9 cellular contexts compared by ENCODE assay signal in the genomic region with DNA sequence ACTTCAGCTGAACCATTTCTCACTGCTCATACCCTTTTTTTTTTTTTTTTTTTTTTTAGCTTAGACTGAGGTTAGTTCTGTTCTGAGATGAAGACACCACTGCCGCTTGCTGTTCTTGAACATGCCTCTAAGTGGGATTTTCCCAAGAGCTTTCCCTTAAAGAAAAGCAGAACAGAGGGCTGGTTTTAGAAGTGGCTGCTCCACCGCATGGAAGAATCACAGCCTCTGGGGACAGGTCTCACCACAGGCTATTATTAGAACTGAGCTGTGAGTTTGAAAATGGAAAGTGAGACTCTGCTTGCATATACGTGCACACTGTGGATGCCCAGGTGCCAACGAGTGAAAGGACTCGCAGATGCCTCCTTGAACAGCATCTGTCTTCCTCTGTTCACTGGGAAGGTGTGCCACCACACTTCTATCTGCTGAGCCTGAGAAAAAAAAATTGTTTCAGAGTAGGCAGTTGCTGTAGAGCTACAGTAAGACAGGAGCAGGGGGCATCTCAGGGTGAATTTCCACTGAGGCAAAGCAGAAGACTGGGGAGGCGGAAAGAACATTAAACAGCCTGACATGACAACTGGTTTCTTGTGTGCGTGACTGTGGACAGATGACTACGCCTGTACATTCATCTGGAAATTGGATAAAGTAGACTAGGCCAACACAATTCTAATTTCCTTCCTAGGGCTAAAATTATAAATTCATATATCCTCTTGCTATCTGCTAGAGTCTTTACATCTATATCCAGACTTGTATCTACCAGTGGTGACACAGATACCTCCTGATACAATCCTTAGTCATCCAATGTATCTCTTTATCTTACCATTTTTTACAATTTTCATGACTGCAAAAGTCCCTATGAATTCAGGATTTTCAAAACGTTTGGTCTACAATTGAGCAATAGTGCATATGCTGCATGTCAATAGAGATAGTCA.
DNase-seq lines count a peak whose midpoint lies in the region; ATAC-seq and TF ChIP-seq lines count a peak whose summit lies in the region.
"Had no signal": no experiment of that assay in that cellular context is flagged by ENCODE, and none has a peak within 500 bp of the region (broad histone marks: within the 10 kb centered on the region; RNA-seq: fewer than 3 reads in every experiment).

No MANE protein-coding gene starts in this region.

- H2BK12ac ChIP-seq in H9 (ENCODE audit: insufficient read length, low read depth, low read length) = no peak overlapping the region

- H2BK120ac ChIP-seq in H9 (ENCODE audit: low read depth, low read length, poor library complexity, severe bottlenecking) = no peak overlapping the region

- H3K4me3 Mint-ChIP-seq in activated naive CD4-positive, alpha-beta T cell treated with anti-CD3 and anti-CD28 coated beads for 36 hours = no peak overlapping the region
- H3K4me3 Mint-ChIP-seq in H9 = no peak overlapping the region
- H3K4me3 Mint-ChIP-seq in stimulated activated effector memory CD8-positive, alpha-beta T cell treated with anti-CD3 and anti-CD28 coated beads, Interleukin-12 subunit alpha, Interleukin-12 subunit beta, amount 100 ng/mL, for 72 hours = no peak overlapping the region
- H3K4me3 Mint-ChIP-seq: activated naive CD4-positive, alpha-beta T cell treated with anti-CD3 and anti-CD28 coated beads, Interleukin-2, amount 10 ng/mL, durations not matched to agents 7 days and 5 days had no signal

- no peaks in the 10 kb centered on the region for H3K79me2 ChIP-seq in H9 (ENCODE audit: insufficient read depth, low read length)

- H3K27ac ChIP-seq in H9 (ENCODE audit: insufficient read length, low read depth, low read length) = no peak overlapping the region

- no peak overlapping the region for H4K91ac ChIP-seq in H9 (ENCODE audit: insufficient read length, low read depth, low read length)

- CTCF ChIA-PET in activated naive CD4-positive, alpha-beta T cell treated with anti-CD3 and anti-CD28 coated beads for 36 hours (lab: Charles Lee) = interaction anchor here (0.6 to 1.1 kb wide), 3 partner anchors 13 to 328 kb away, joined by 3 to 6 read pairs (median 3); no protein-coding TSS in a partner anchor

- H3K27ac Mint-ChIP-seq in activated naive CD4-positive, alpha-beta T cell treated with anti-CD3 and anti-CD28 coated beads for 36 hours = peak overlapping the region; percentile 88
- no peak overlapping the region for H3K27ac Mint-ChIP-seq in H9
- H3K27ac Mint-ChIP-seq in stimulated activated effector memory CD8-positive, alpha-beta T cell treated with anti-CD3 and anti-CD28 coated beads, Interleukin-12 subunit alpha, Interleukin-12 subunit beta, amount 100 ng/mL, for 72 hours = peak overlapping the region; percentile 37
- H3K27ac Mint-ChIP-seq: activated naive CD4-positive, alpha-beta T cell treated with anti-CD3 and anti-CD28 coated beads, Interleukin-2, amount 10 ng/mL, durations not matched to agents 7 days and 5 days had no signal

- H3K4me1 Mint-ChIP-seq in activated naive CD4-positive, alpha-beta T cell treated with anti-CD3 and anti-CD28 coated beads for 36 hours (ENCODE audit: low read depth) = peaks cover 42% of the 10 kb centered on the region
- no peaks in the 10 kb centered on the region for H3K4me1 Mint-ChIP-seq in H9
- H3K4me1 Mint-ChIP-seq in stimulated activated effector memory CD8-positive, alpha-beta T cell treated with anti-CD3 and anti-CD28 coated beads, Interleukin-12 subunit alpha, Interleukin-12 subunit beta, amount 100 ng/mL, for 72 hours = no peaks in the 10 kb centered on the region
- H3K4me1 Mint-ChIP-seq: activated naive CD4-positive, alpha-beta T cell treated with anti-CD3 and anti-CD28 coated beads, Interleukin-2, amount 10 ng/mL, durations not matched to agents 7 days and 5 days had no signal

- H3K9me3 ChIP-seq in H9 (ENCODE audit: control insufficient read depth, low read depth, low read length) = no peaks in the 10 kb centered on the region

- H4K20me1 ChIP-seq in H9 (ENCODE audit: control insufficient read depth, insufficient read depth, insufficient read length) = no peaks in the 10 kb centered on the region

- H2BK20ac ChIP-seq in H9 (ENCODE audit: low read depth, low read length, poor library complexity, severe bottlenecking) = no peak overlapping the region

- H3T11ph ChIP-seq in H9 (ENCODE audit: low read length) = no peak overlapping the region

- H3K27me3 Mint-ChIP-seq in activated naive CD4-positive, alpha-beta T cell treated with anti-CD3 and anti-CD28 coated beads for 36 hours (ENCODE audit: low read depth) = no peaks in the 10 kb centered on the region
- H3K27me3 Mint-ChIP-seq in H9 (ENCODE audit: low read depth) = no peaks in the 10 kb centered on the region; the same call in 1 of the 2 replicates
- H3K27me3 Mint-ChIP-seq: activated naive CD4-positive, alpha-beta T cell treated with anti-CD3 and anti-CD28 coated beads, Interleukin-2, amount 10 ng/mL, durations not matched to agents 7 days and 5 days had no signal

- H3K18ac ChIP-seq in H9 (ENCODE audit: insufficient read length, low read depth, low read length) = no peak overlapping the region

- no peak overlapping the region for H2BK5ac ChIP-seq in H9 (ENCODE audit: insufficient read length, low read length)

- H3K27me3 ChIP-seq in H9 (ENCODE audit: insufficient read depth, low read length) = no peaks in the 10 kb centered on the region

- no peaks in the 10 kb centered on the region for H3K23me2 ChIP-seq in H9 (ENCODE audit: insufficient read length, low read depth, low read length, poor library complexity, severe bottlenecking)

- no peaks in the 10 kb centered on the region for H3K79me1 ChIP-seq in H9 (ENCODE audit: insufficient read depth, low read depth, low read length, poor library complexity, severe bottlenecking)

- peak; percentile 63 for DNase-seq in activated naive CD4-positive, alpha-beta T cell treated with anti-CD3 and anti-CD28 coated beads for 36 hours
- no peak for DNase-seq in activated naive CD4-positive, alpha-beta T cell treated with Interleukin-2 at 50 U/mL for 16 hours
- DNase-seq in H9 = no peak
- DNase-seq in stimulated activated effector memory CD8-positive, alpha-beta T cell treated with anti-CD3 and anti-CD28 coated beads, Interleukin-12 subunit alpha, Interleukin-12 subunit beta, amount 100 ng/mL, for 72 hours (ENCODE audit: low spot score in 2 of 2) = no peak
- no peak for DNase-seq in NCI-H1436 (lab: John Stamatoyannopoulos, UW)
- DNase-seq in activated gamma-delta T cell treated with Interleukin-2 at 50 U/mL for 16 hours = no peak
- no peak for DNase-seq in NAMALWA (ENCODE audit: low spot score)
- DNase-seq: activated naive CD4-positive, alpha-beta T cell treated with anti-CD3 and anti-CD28 coated beads, Interleukin-2, amount 10 ng/mL, durations not matched to agents 7 days and 5 days had no signal

- no peak overlapping the region for H3K9ac ChIP-seq in H9 (ENCODE audit: extremely low read depth, insufficient read length, low read length)

- no peaks in the 10 kb centered on the region for H3K9me3 Mint-ChIP-seq in activated naive CD4-positive, alpha-beta T cell treated with anti-CD3 and anti-CD28 coated beads for 36 hours
- H3K9me3 Mint-ChIP-seq in H9 = no peaks in the 10 kb centered on the region
- H3K9me3 Mint-ChIP-seq in stimulated activated effector memory CD8-positive, alpha-beta T cell treated with anti-CD3 and anti-CD28 coated beads, Interleukin-12 subunit alpha, Interleukin-12 subunit beta, amount 100 ng/mL, for 72 hours = peaks cover 9% of the 10 kb centered on the region
- H3K9me3 Mint-ChIP-seq: activated naive CD4-positive, alpha-beta T cell treated with anti-CD3 and anti-CD28 coated beads, Interleukin-2, amount 10 ng/mL, durations not matched to agents 7 days and 5 days had no signal

- no CpG with 5 or more reads among the region's 9 CpGs for WGBS in H9 (ENCODE audit: extremely low coverage, insufficient read length, low lambda C conversion rate)

- peak overlapping the region; percentile 16; the same call in 1 of the 2 replicates for H3K14ac ChIP-seq in H9 (ENCODE audit: insufficient read depth, low read length)

- no peak overlapping the region for H4K5ac ChIP-seq in H9 (ENCODE audit: insufficient read length, low read depth, low read length)

- H2AK5ac ChIP-seq in H9 (ENCODE audit: insufficient read length, low read length) = no peak overlapping the region

- intact Hi-C loops in activated naive CD4-positive, alpha-beta T cell treated with anti-CD3 and anti-CD28 coated beads for 36 hours (cut with micrococcal nuclease) = loop anchor here (1.0 kb wide), 5 partner anchors 34 to 330 kb away; no protein-coding TSS in a partner anchor

- H3K23ac ChIP-seq in H9 (ENCODE audit: insufficient read length, low read depth, low read length) = no peak overlapping the region

- H3K4me2 ChIP-seq in H9 (ENCODE audit: insufficient read depth, insufficient read length, low read length) = no peak overlapping the region

- H3K4ac ChIP-seq in H9 (ENCODE audit: low read depth, low read length) = no peak overlapping the region

- no peaks in the 10 kb centered on the region for H3K36me3 Mint-ChIP-seq in activated naive CD4-positive, alpha-beta T cell treated with anti-CD3 and anti-CD28 coated beads for 36 hours (ENCODE audit: low read depth)
- no peaks in the 10 kb centered on the region for H3K36me3 Mint-ChIP-seq in H9 (ENCODE audit: insufficient read depth in 1 of 3, low read depth in 3 of 3)
- no peaks in the 10 kb centered on the region for H3K36me3 Mint-ChIP-seq in stimulated activated effector memory CD8-positive, alpha-beta T cell treated with anti-CD3 and anti-CD28 coated beads, Interleukin-12 subunit alpha, Interleukin-12 subunit beta, amount 100 ng/mL, for 72 hours
- H3K36me3 Mint-ChIP-seq: activated naive CD4-positive, alpha-beta T cell treated with anti-CD3 and anti-CD28 coated beads, Interleukin-2, amount 10 ng/mL, durations not matched to agents 7 days and 5 days had no signal

- no peak overlapping the region for H2BK15ac ChIP-seq in H9 (ENCODE audit: low read depth, low read length)

- H2AFZ ChIP-seq in H9 (ENCODE audit: low read length) = no peak overlapping the region

- TF ChIP-seq CTCF in H9 (conservative IDR thresholded peaks at IDR 0.05) = no peak

- H3K56ac ChIP-seq in H9 (ENCODE audit: insufficient read length, low read depth, low read length) = no peak overlapping the region

- no peaks in the 10 kb centered on the region for H3K4me1 ChIP-seq in H9 (ENCODE audit: insufficient read depth, low read length)

- no peak overlapping the region for H4K8ac ChIP-seq in H9 (replicated peaks; ENCODE audit: insufficient read length, low read depth, low read length)

- peak; percentile 73 for ATAC-seq in HG03565 (IDR thresholded peaks at IDR 0.05; ENCODE audit: unreplicated experiment)
- ATAC-seq in stimulated activated effector memory CD8-positive, alpha-beta T cell treated with anti-CD3 and anti-CD28 coated beads, Interleukin-12 subunit alpha, Interleukin-12 subunit beta, amount 100 ng/mL, for 72 hours = peak; percentile 78

Comparison
In these comparisons a context has a peak if more than half of its experiments do, and no peak if none do; other contexts are left out.
1. H3K27ac Mint-ChIP-seq: peak in activated naive CD4-positive, alpha-beta T cell treated with anti-CD3 and anti-CD28 coated beads for 36 hours (single experiment) and stimulated activated effector memory CD8-positive, alpha-beta T cell treated with anti-CD3 and anti-CD28 coated beads, Interleukin-12 subunit alpha, Interleukin-12 subunit beta, amount 100 ng/mL, for 72 hours (single experiment); none in H9 (0 of 3).